In the genomic region with DNA sequence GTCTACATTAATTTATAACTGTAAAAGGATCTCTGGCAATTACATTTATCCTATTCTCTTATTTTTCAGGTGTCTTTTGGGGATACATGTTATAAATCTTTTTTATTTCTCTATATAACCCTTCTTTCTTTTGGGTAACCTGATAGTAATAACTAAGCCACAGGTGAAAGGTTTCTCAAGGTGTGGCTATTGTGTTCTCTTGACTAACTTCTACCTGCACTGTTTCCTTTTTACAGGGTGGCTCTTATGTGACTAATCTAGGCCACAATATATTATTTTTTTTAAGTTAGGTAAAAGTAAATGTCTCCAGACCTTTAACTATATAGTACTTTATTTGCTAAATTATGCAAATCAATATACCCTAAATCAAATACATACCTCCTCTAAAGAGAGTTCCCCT, we compare ENCODE assay signal across 25 cellular contexts.
DNase-seq lines count a peak whose midpoint lies in the region; ATAC-seq, FAIRE-seq and TF ChIP-seq lines count a peak whose summit lies in the region.
"Had no signal": no experiment of that assay in that cellular context is flagged by ENCODE, and none has a peak within 500 bp of the region (broad histone marks: within the 10 kb centered on the region; RNA-seq: fewer than 3 reads in every experiment).

No MANE protein-coding gene starts in this region.

- H4K20me1 ChIP-seq in astrocyte (ENCODE audit: insufficient read depth, low read length) (no peaks in the 10 kb centered on the region), keratinocyte (ENCODE audit: control insufficient read depth, extremely low read depth, insufficient read depth, low read length) (no peaks in the 10 kb centered on the region)

- H3K9me1 ChIP-seq in keratinocyte (ENCODE audit: control insufficient read depth, extremely low read depth, insufficient read depth, low read length): no peaks in the 10 kb centered on the region

- H3K4me2 ChIP-seq in astrocyte (ENCODE audit: low read length) (no peak overlapping the region), keratinocyte (ENCODE audit: control insufficient read depth, extremely low read depth, insufficient read depth, low read depth, low read length) (peak overlapping the region; percentile 54)

- H3K27me3 ChIP-seq in astrocyte (ENCODE audit: insufficient read depth, low read length): no peaks in the 10 kb centered on the region
- H3K27me3 ChIP-seq in keratinocyte (ENCODE audit: control insufficient read depth, extremely low read depth, insufficient read depth, low read length): no peaks in the 10 kb centered on the region
- H3K27me3 ChIP-seq in suprapubic skin: no peaks in the 10 kb centered on the region
- H3K27me3 ChIP-seq: MG63, vagina had no signal

- H3K9me3 ChIP-seq in astrocyte (ENCODE audit: insufficient read depth, low read depth, low read length) (no peaks in the 10 kb centered on the region), keratinocyte (ENCODE audit: control insufficient read depth, low read depth, low read length) (no peaks in the 10 kb centered on the region), suprapubic skin (no peaks in the 10 kb centered on the region)
- H3K9me3 ChIP-seq: MG63, vagina had no signal

- peak overlapping the region; percentile 62 for H3K27ac Mint-ChIP-seq in activated CD8-positive, alpha-beta memory T cell treated with anti-CD3 and anti-CD28 coated beads, Interleukin-2, amount 10 ng/mL, durations not matched to agents 7 days and 5 days
- H3K27ac Mint-ChIP-seq in astrocyte (ENCODE audit: unreplicated experiment): peak overlapping the region; percentile 54
- no peak overlapping the region for H3K27ac Mint-ChIP-seq in activated naive CD8-positive, alpha-beta T cell treated with anti-CD3 and anti-CD28 coated beads for 36 hours
- H3K27ac Mint-ChIP-seq: brain; stimulated activated naive CD8-positive, alpha-beta T cell treated with anti-CD3 and anti-CD28 coated beads, Interleukin-15, amount 100 ng/mL, for 72 hours had no signal

- peaks cover 3% of the 10 kb centered on the region for H3K36me3 Mint-ChIP-seq in activated CD8-positive, alpha-beta memory T cell treated with anti-CD3 and anti-CD28 coated beads, Interleukin-2, amount 10 ng/mL, durations not matched to agents 7 days and 5 days
- peaks cover under 1% of the 10 kb centered on the region for H3K36me3 Mint-ChIP-seq in astrocyte (ENCODE audit: low read depth, unreplicated experiment)
- no peaks in the 10 kb centered on the region for H3K36me3 Mint-ChIP-seq in activated naive CD8-positive, alpha-beta T cell treated with anti-CD3 and anti-CD28 coated beads for 36 hours
- H3K36me3 Mint-ChIP-seq: brain had no signal

- ATAC-seq in activated CD8-positive, alpha-beta memory T cell treated with anti-CD3 and anti-CD28 coated beads, Interleukin-2, amount 10 ng/mL, durations not matched to agents 7 days and 5 days: no peak
- ATAC-seq in GM21367 (IDR thresholded peaks at IDR 0.05; ENCODE audit: unreplicated experiment): no peak
- ATAC-seq: HepG2 had no signal

- TF ChIP-seq CTCF in astrocyte (IDR thresholded peaks at IDR 0.05; ENCODE audit: insufficient read depth, low read depth, low read length) (no peak), keratinocyte (optimal IDR thresholded peaks at IDR 0.05 in 1 of 3, IDR thresholded peaks at IDR 0.05 in 1 of 3, conservative IDR thresholded peaks at IDR 0.05 in 1 of 3; ENCODE audit: extremely low read depth in 1 of 3, insufficient read depth in 2 of 3, low read length in 3 of 3) (no peak), suprapubic skin (IDR thresholded peaks at IDR 0.05) (no peak)

- CTCF ChIA-PET in activated CD8-positive, alpha-beta memory T cell treated with anti-CD3 and anti-CD28 coated beads, Interleukin-2, amount 10 ng/mL, durations not matched to agents 7 days and 5 days (lab: Charles Lee): interaction anchor here (1.3 kb wide), 1 partner anchor 95 kb away, joined by 7 read pairs; no protein-coding TSS in a partner anchor

- H3K79me2 ChIP-seq in astrocyte (ENCODE audit: insufficient read depth, low read length): no peaks in the 10 kb centered on the region
- no peaks in the 10 kb centered on the region for H3K79me2 ChIP-seq in keratinocyte (ENCODE audit: control insufficient read depth, insufficient read depth, low read length)

- FAIRE-seq in astrocyte (lab: Jason Lieb, UNC): no peak
- FAIRE-seq in keratinocyte (lab: Jason Lieb, UNC): no peak
- no peak for FAIRE-seq in GM19239 (lab: Jason Lieb, UNC)
- FAIRE-seq: A204.1, HepG2 had no signal

- no peak overlapping the region for H3K9ac ChIP-seq in astrocyte (ENCODE audit: low read length)
- H3K9ac ChIP-seq in keratinocyte (ENCODE audit: control insufficient read depth, extremely low read depth, insufficient read depth, low read length): peak overlapping the region; percentile 24

- TF ChIP-seq POLR2A in suprapubic skin (IDR thresholded peaks at IDR 0.05): no peak

- H2AFZ ChIP-seq in astrocyte (ENCODE audit: low read depth, low read length) (no peak overlapping the region), keratinocyte (ENCODE audit: control insufficient read depth, low read length) (no peak overlapping the region)

- H3K27ac ChIP-seq in astrocyte (ENCODE audit: low read depth, low read length) (no peak overlapping the region), keratinocyte (ENCODE audit: control insufficient read depth, insufficient read depth, low read length) (peak overlapping the region; percentile 54), suprapubic skin (peak overlapping the region; percentile 76)
- H3K27ac ChIP-seq: RWPE1, vagina had no signal

- H3K9me3 Mint-ChIP-seq in activated CD8-positive, alpha-beta memory T cell treated with anti-CD3 and anti-CD28 coated beads, Interleukin-2, amount 10 ng/mL, durations not matched to agents 7 days and 5 days (ENCODE audit: low read depth): peaks cover 3% of the 10 kb centered on the region
- peaks cover 2% of the 10 kb centered on the region for H3K9me3 Mint-ChIP-seq in astrocyte (ENCODE audit: unreplicated experiment)
- H3K9me3 Mint-ChIP-seq in activated naive CD8-positive, alpha-beta T cell treated with anti-CD3 and anti-CD28 coated beads for 36 hours: no peaks in the 10 kb centered on the region
- H3K9me3 Mint-ChIP-seq: activated T-helper 17 cell treated with anti-CD3 and anti-CD28 coated beads, Interleukin-2, amount 50 U/mL, for 72 hours; brain; H9; nephron; stimulated activated naive CD8-positive, alpha-beta T cell treated with anti-CD3 and anti-CD28 coated beads, Interleukin-15, amount 100 ng/mL, for 72 hours had no signal

- dilution Hi-C loops in keratinocyte (cut with MboI; ENCODE audit: extremely low pct_ligation_motif_present, low sequenced_read_pairs): no loop called here

- TF ChIP-seq EP300 in suprapubic skin (IDR thresholded peaks at IDR 0.05): no peak

- H3K4me3 Mint-ChIP-seq in activated CD8-positive, alpha-beta memory T cell treated with anti-CD3 and anti-CD28 coated beads, Interleukin-2, amount 10 ng/mL, durations not matched to agents 7 days and 5 days: no peak overlapping the region
- H3K4me3 Mint-ChIP-seq in astrocyte (ENCODE audit: unreplicated experiment): no peak overlapping the region
- no peak overlapping the region for H3K4me3 Mint-ChIP-seq in activated naive CD8-positive, alpha-beta T cell treated with anti-CD3 and anti-CD28 coated beads for 36 hours
- H3K4me3 Mint-ChIP-seq: activated T-helper 17 cell treated with anti-CD3 and anti-CD28 coated beads, Interleukin-2, amount 50 U/mL, for 72 hours; brain; H9; nephron; stimulated activated naive CD8-positive, alpha-beta T cell treated with anti-CD3 and anti-CD28 coated beads, Interleukin-15, amount 100 ng/mL, for 72 hours had no signal

- H3K4me1 Mint-ChIP-seq in activated CD8-positive, alpha-beta memory T cell treated with anti-CD3 and anti-CD28 coated beads, Interleukin-2, amount 10 ng/mL, durations not matched to agents 7 days and 5 days: peaks cover 26% of the 10 kb centered on the region
- peaks cover 36% of the 10 kb centered on the region for H3K4me1 Mint-ChIP-seq in astrocyte (ENCODE audit: low read depth, unreplicated experiment)
- H3K4me1 Mint-ChIP-seq in activated naive CD8-positive, alpha-beta T cell treated with anti-CD3 and anti-CD28 coated beads for 36 hours: no peaks in the 10 kb centered on the region
- H3K4me1 Mint-ChIP-seq: activated T-helper 17 cell treated with anti-CD3 and anti-CD28 coated beads, Interleukin-2, amount 50 U/mL, for 72 hours; stimulated activated naive CD8-positive, alpha-beta T cell treated with anti-CD3 and anti-CD28 coated beads, Interleukin-15, amount 100 ng/mL, for 72 hours had no signal

- H3K27me3 Mint-ChIP-seq in activated CD8-positive, alpha-beta memory T cell treated with anti-CD3 and anti-CD28 coated beads, Interleukin-2, amount 10 ng/mL, durations not matched to agents 7 days and 5 days: peaks cover 6% of the 10 kb centered on the region
- H3K27me3 Mint-ChIP-seq in astrocyte (ENCODE audit: low read depth, unreplicated experiment): no peaks in the 10 kb centered on the region
- no peaks in the 10 kb centered on the region for H3K27me3 Mint-ChIP-seq in activated naive CD8-positive, alpha-beta T cell treated with anti-CD3 and anti-CD28 coated beads for 36 hours

- no peak for DNase-seq in activated CD8-positive, alpha-beta memory T cell treated with anti-CD3 and anti-CD28 coated beads, Interleukin-2, amount 10 ng/mL, durations not matched to agents 7 days and 5 days
- DNase-seq in activated CD8-positive, alpha-beta memory T cell treated with anti-CD3 and anti-CD28 coated beads for 24 hours: no peak
- DNase-seq in astrocyte (ENCODE audit: low read depth): no peak
- DNase-seq in keratinocyte (ENCODE audit: low read depth, low spot score): no peak
- DNase-seq in suprapubic skin (ENCODE audit: low spot score in 2 of 2): no peak
- DNase-seq in GM19239 (ENCODE audit: insufficient read length, low spot score): no peak
- DNase-seq in activated naive CD8-positive, alpha-beta T cell treated with anti-CD3 and anti-CD28 coated beads for 36 hours: no peak
- DNase-seq: activated CD4-positive, alpha-beta T cell treated with anti-CD3 and anti-CD28 coated beads for 1 hour; C1 segment of cervical spinal cord; DMS 273 treated with DMSO at 0.1 percent for 48 hours; erythroblast; GF-D8; H9; MG63; NCI-H1694; posterior cingulate gyrus had no signal

- H3K36me3 ChIP-seq in astrocyte (ENCODE audit: insufficient read depth, low read length) (no peaks in the 10 kb centered on the region), keratinocyte (ENCODE audit: control insufficient read depth in 2 of 2, extremely low read depth in 1 of 2, insufficient read depth in 2 of 2, low read length in 2 of 2) (no peaks in the 10 kb centered on the region), suprapubic skin (no peaks in the 10 kb centered on the region)
- H3K36me3 ChIP-seq: MG63, vagina had no signal

- H3K4me3 ChIP-seq in astrocyte (ENCODE audit: insufficient read depth, low read depth, low read length): no peak overlapping the region
- H3K4me3 ChIP-seq in keratinocyte (ENCODE audit: control insufficient read depth in 2 of 3, extremely low read depth in 1 of 3, insufficient read depth in 2 of 3, low read depth in 1 of 3, low read length in 3 of 3): no peak overlapping the region
- H3K4me3 ChIP-seq in suprapubic skin: no peak overlapping the region
- H3K4me3 ChIP-seq: MG63, vagina had no signal

- H3K4me1 ChIP-seq in astrocyte (ENCODE audit: insufficient read depth, low read length): no peaks in the 10 kb centered on the region
- peaks cover 62% of the 10 kb centered on the region for H3K4me1 ChIP-seq in keratinocyte (ENCODE audit: control insufficient read depth, extremely low read depth, insufficient read depth, low read length)
- H3K4me1 ChIP-seq in suprapubic skin: peaks cover 56% of the 10 kb centered on the region
